ENCODE assay signal across 2 cellular contexts in the genomic region with DNA sequence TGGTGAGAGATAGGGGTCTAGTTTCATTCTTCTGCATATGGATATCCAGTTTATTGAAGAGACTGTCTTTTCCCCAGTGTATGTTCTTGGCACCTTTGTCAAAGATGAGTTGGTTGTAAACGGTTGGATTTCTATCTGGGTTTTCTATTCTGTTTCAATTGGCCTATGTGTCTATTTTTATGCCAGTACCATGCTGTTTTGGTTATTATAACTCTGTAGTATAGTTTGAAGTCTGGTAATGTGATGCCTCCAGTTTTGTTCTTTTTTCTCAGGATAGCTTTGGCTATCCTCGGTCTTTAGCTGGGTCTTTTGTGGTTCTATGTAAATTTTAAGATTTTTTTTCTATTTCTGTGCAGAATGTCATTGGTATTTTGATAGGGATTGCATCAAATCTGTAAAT.
A peak's percentile ranks its signal among the peaks of the same experiment; 100 is the strongest.
TF ChIP-seq lines count a peak whose summit lies in the region.

No MANE protein-coding gene starts in this region.

TF ChIP-seq in HEK293, 187 proteins besides CTCF, POLR2A, EP300 and RAD21:
- TF ChIP-seq, protein P1, sequence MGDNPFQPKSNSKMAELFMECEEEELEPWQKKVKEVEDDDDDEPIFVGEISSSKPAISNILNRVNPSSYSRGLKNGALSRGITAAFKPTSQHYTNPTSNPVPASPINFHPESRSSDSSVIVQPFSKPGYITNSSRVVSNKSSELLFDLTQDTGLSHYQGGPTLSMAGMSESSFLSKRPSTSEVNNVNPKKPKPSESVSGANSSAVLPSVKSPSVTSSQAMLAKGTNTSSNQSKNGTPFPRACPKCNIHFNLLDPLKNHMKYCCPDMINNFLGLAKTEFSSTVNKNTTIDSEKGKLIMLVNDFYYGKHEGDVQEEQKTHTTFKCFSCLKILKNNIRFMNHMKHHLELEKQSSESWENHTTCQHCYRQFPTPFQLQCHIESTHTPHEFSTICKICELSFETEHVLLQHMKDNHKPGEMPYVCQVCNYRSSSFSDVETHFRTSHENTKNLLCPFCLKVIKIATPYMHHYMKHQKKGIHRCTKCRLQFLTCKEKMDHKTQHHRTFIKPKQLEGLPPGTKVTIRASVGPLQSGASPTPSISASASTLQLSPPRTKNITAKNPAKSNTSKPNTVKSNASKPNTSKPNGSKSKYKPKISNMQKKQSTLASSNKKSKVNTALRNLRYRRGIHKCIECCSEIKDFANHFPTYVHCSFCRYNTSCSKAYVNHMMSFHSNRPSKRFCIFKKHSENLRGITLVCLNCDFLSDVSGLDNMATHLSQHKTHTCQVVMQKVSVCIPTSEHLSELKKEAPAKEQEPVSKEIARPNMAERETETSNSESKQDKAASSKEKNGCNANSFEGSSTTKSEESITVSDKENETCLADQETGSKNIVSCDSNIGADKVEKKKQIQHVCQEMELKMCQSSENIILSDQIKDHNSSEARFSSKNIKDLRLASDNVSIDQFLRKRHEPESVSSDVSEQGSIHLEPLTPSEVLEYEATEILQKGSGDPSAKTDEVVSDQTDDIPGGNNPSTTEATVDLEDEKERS (tag by site-specific recombination; IDR thresholded peaks at IDR 0.05), result peak; percentile 96
- TF ChIP-seq, protein P2, sequence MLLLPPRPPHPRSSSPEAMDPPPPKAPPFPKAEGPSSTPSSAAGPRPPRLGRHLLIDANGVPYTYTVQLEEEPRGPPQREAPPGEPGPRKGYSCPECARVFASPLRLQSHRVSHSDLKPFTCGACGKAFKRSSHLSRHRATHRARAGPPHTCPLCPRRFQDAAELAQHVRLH (tag by site-specific recombination; IDR thresholded peaks at IDR 0.05), result 0 out of 2 replicates have a peak, but pooled peaks have one; percentile 29

TF ChIP-seq in K562, 482 proteins besides CTCF, POLR2A, EP300 and RAD21:
- TF ChIP-seq SMARCA5 (IDR thresholded peaks at IDR 0.05), result 0 out of 2 replicates have a peak, but pooled peaks have one; percentile 49
- TF ChIP-seq KDM1A (IDR thresholded peaks at IDR 0.05), result peak in 1 of 2 experiments; percentile 48; a peak in 2 of 4 replicates
- peak; percentile 81 for TF ChIP-seq BCOR (IDR thresholded peaks at IDR 0.05)
- TF ChIP-seq TRIM28 (IDR thresholded peaks at IDR 0.05), result peak; percentile 70; the same call in 1 of the 2 replicates
- TF ChIP-seq TRIM24 (IDR thresholded peaks at IDR 0.05), result 0 out of 4 replicates have a peak, but pooled peaks of 1 of the 2 experiments have one; percentile 13
